In the genomic region with DNA sequence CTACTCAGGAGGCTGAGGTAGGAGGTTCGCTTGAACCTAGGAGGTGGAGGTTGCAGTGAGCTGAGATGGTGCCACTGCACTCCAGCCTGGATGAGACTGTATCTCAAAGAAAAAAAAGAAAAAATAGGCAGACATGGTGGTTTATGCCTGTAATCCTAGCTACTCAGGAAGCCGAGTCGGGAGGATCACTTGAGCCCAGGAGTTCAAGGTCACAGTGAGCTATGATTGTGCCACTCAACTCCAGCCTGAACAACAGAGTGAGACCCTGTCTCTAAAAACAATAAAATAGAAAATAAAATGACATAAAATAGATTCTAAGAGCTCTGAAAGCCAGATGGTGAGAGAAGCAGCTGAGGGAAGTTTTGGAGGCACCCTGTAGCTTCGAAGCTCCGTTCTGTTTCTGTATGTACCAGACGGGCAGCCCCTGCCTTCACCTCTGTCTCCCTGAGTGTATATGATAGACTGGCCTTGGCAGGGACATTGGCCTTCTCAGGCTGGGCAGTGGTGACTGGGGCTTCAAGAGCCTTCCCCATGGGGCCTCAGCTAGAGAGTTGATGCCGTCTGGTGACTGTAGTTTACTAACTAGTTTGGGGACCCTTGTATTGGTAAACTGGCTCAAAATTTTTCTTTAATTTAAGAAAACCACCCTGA, we compare ENCODE assay signal across 17 cellular contexts. TPM values are rescaled to one million over a fixed set of nuclear protein-coding genes. Genes with fewer than 3 reads are reported as not detected.
DNase-seq lines count a peak whose midpoint lies in the region; ATAC-seq and TF ChIP-seq lines count a peak whose summit lies in the region.
"Had no signal": no experiment of that assay in that cellular context is flagged by ENCODE, and none has a peak within 500 bp of the region (broad histone marks: within the 10 kb centered on the region; RNA-seq: fewer than 3 reads in every experiment).

No MANE protein-coding gene starts in this region.

- no peak for ATAC-seq in natural killer cell treated with Interleukin-12 subunit alpha and Interleukin-12 subunit beta and Interleukin-15 and Interleukin-18, amount 100 ng/mL, for 72 hours
- no peak for ATAC-seq in natural killer cell
- ATAC-seq in naive thymus-derived CD8-positive, alpha-beta T cell: no peak
- ATAC-seq in HG02884 (IDR thresholded peaks at IDR 0.05; ENCODE audit: unreplicated experiment): no peak
- ATAC-seq: CD8-positive, alpha-beta T cell had no signal

- peaks cover 13 to 32% of the 10 kb centered on the region in 2 donors for H3K4me1 Mint-ChIP-seq in natural killer cell treated with Interleukin-12 subunit alpha and Interleukin-12 subunit beta and Interleukin-15 and Interleukin-18, amount 100 ng/mL, for 72 hours (ENCODE audit: low read depth in 2 of 2)
- H3K4me1 Mint-ChIP-seq in natural killer cell: peaks cover 43 to 45% of the 10 kb centered on the region in 2 donors
- H3K4me1 Mint-ChIP-seq in naive thymus-derived CD8-positive, alpha-beta T cell: peaks cover 23 to 57% (median 40%) of the 10 kb centered on the region in 4 donors

- DNase-seq in natural killer cell treated with Interleukin-12 subunit alpha and Interleukin-12 subunit beta and Interleukin-15 and Interleukin-18, amount 100 ng/mL, for 72 hours (ENCODE audit: low spot score): peak; percentile 26
- no peak for DNase-seq in natural killer cell
- no peak for DNase-seq in naive thymus-derived CD8-positive, alpha-beta T cell
- DNase-seq in stimulated activated CD4-positive, alpha-beta T cell treated with anti-CD3 and anti-CD28 coated beads, Interleukin-1b, Interleukin-23, amount 100 ng/mL, for 48 hours: no peak
- DNase-seq in dorsolateral prefrontal cortex: no peak
- DNase-seq: 8988T; ACHN; BE2C; Caco-2; Calu3; CD4-positive, alpha-beta T cell; CD8-positive, alpha-beta T cell; DMS79 treated with DMSO at 0.1 percent for 48 hours had no signal

- no peaks in the 10 kb centered on the region for H3K36me3 ChIP-seq in KOPT-K1 (ENCODE audit: insufficient read depth, low read length)
- H3K36me3 ChIP-seq: BE2C; BLaER1 treated with 17β-estradiol and CSF1 and Interleukin-3, amounts not matched to agents 10 nM and 100 nM had no signal

- no peak for TF ChIP-seq CTCF in natural killer cell (IDR thresholded peaks at IDR 0.05)
- no peak for TF ChIP-seq CTCF in dorsolateral prefrontal cortex (IDR thresholded peaks at IDR 0.05 in 54 of 56, conservative IDR thresholded peaks at IDR 0.05 in 2 of 56; ENCODE audit: low read depth in 1 of 56, partially characterized antibody in 56 of 56)

- no peak overlapping the region for H3K4me3 ChIP-seq in dorsolateral prefrontal cortex
- H3K4me3 ChIP-seq: BLaER1 treated with 17β-estradiol and CSF1 and Interleukin-3, amounts not matched to agents 10 nM and 100 nM had no signal

- H3K9me3 Mint-ChIP-seq in natural killer cell treated with Interleukin-12 subunit alpha and Interleukin-12 subunit beta and Interleukin-15 and Interleukin-18, amount 100 ng/mL, for 72 hours: peaks cover 2% of the 10 kb centered on the region
- H3K9me3 Mint-ChIP-seq in natural killer cell: peaks cover 0 to 3% of the 10 kb centered on the region in 2 donors
- H3K9me3 Mint-ChIP-seq in naive thymus-derived CD8-positive, alpha-beta T cell: peaks cover 0 to 10% (median 4%) of the 10 kb centered on the region in 9 donors

- H3K4me3 Mint-ChIP-seq in natural killer cell treated with Interleukin-12 subunit alpha and Interleukin-12 subunit beta and Interleukin-15 and Interleukin-18, amount 100 ng/mL, for 72 hours: no peak overlapping the region
- no peak overlapping the region for H3K4me3 Mint-ChIP-seq in natural killer cell
- no peak overlapping the region for H3K4me3 Mint-ChIP-seq in naive thymus-derived CD8-positive, alpha-beta T cell
- H3K4me3 Mint-ChIP-seq: CD4-positive, alpha-beta T cell; CD8-positive, alpha-beta T cell had no signal

- H3K27me3 Mint-ChIP-seq in natural killer cell treated with Interleukin-12 subunit alpha and Interleukin-12 subunit beta and Interleukin-15 and Interleukin-18, amount 100 ng/mL, for 72 hours: no peaks in the 10 kb centered on the region
- H3K27me3 Mint-ChIP-seq in natural killer cell (ENCODE audit: low read depth in 2 of 2): no peaks in the 10 kb centered on the region
- no peaks in the 10 kb centered on the region for H3K27me3 Mint-ChIP-seq in naive thymus-derived CD8-positive, alpha-beta T cell
- H3K27me3 Mint-ChIP-seq: CD4-positive, alpha-beta T cell had no signal

- POLR2A ChIA-PET in naive thymus-derived CD8-positive, alpha-beta T cell (lab: Charles Lee): interaction anchor here (0.5 to 1.5 kb wide), 4 partner anchors 10 to 134 kb away, joined by 3 to 6 read pairs (median 4); no protein-coding TSS in a partner anchor

- peaks cover 5% of the 10 kb centered on the region for H3K36me3 Mint-ChIP-seq in natural killer cell treated with Interleukin-12 subunit alpha and Interleukin-12 subunit beta and Interleukin-15 and Interleukin-18, amount 100 ng/mL, for 72 hours
- no peaks in the 10 kb centered on the region for H3K36me3 Mint-ChIP-seq in natural killer cell
- peaks cover 0 to 6% (median 0%) of the 10 kb centered on the region in 3 donors for H3K36me3 Mint-ChIP-seq in naive thymus-derived CD8-positive, alpha-beta T cell
- H3K36me3 Mint-ChIP-seq: CD8-positive, alpha-beta T cell had no signal

- peak overlapping the region in 1 of 2 donors; percentile 23 for H3K27ac Mint-ChIP-seq in natural killer cell treated with Interleukin-12 subunit alpha and Interleukin-12 subunit beta and Interleukin-15 and Interleukin-18, amount 100 ng/mL, for 72 hours
- peak overlapping the region in 1 of 2 donors; percentile 23 for H3K27ac Mint-ChIP-seq in natural killer cell
- H3K27ac Mint-ChIP-seq in naive thymus-derived CD8-positive, alpha-beta T cell: peak overlapping the region in 6 of 10 donors; percentile 3 to 57 (median 53)
- H3K27ac Mint-ChIP-seq: CD4-positive, alpha-beta T cell; CD8-positive, alpha-beta T cell had no signal

- intact Hi-C loops in natural killer cell (cut with micrococcal nuclease) (loop anchor here (5.0 kb wide), 2 partner anchors 43 to 72 kb away; no protein-coding TSS in a partner anchor), dorsolateral prefrontal cortex (cut with DNase I) (no loop called here)

- H3K27me3 ChIP-seq in dorsolateral prefrontal cortex: no peaks in the 10 kb centered on the region
- H3K27me3 ChIP-seq: BE2C; BLaER1 treated with 17β-estradiol and CSF1 and Interleukin-3, amounts not matched to agents 10 nM and 100 nM had no signal

- H3K27ac ChIP-seq in KOPT-K1 (ENCODE audit: low read depth, low read length, poor library complexity, severe bottlenecking): peak overlapping the region; percentile 18
- no peak overlapping the region for H3K27ac ChIP-seq in dorsolateral prefrontal cortex
- H3K27ac ChIP-seq: C4-2B had no signal

- no peaks in the 10 kb centered on the region for H3K9me3 ChIP-seq in KOPT-K1 (ENCODE audit: insufficient read depth, low read length, poor library complexity, severe bottlenecking)
- H3K9me3 ChIP-seq: BE2C, Caco-2 had no signal

RNA-seq across cellular contexts. Expression of a gene that starts 54.4 kb away (rescaled TPM):
- not detected for total RNA-seq in natural killer cell treated with Interleukin-12 subunit alpha and Interleukin-12 subunit beta and Interleukin-15 and Interleukin-18, amount 100 ng/mL, for 72 hours
- under 1 TPM in 2 of 3 donors, not detected in 1; 0.54 to 0.68 TPM for total RNA-seq in natural killer cell
- under 1 TPM in 1 of 2 experiments, not detected in 1; 0.36 TPM for total RNA-seq in naive thymus-derived CD8-positive, alpha-beta T cell
- not detected for polyA plus RNA-seq in naive thymus-derived CD8-positive, alpha-beta T cell
- total RNA-seq in dorsolateral prefrontal cortex: 1 to 10 TPM in 68 of 120 experiments, under 1 TPM in 48, not detected in 4; 0.14 to 9.4 (median 1.1) TPM
- total RNA-seq: CD8-positive, alpha-beta T cell had no signal
